Comparison of ENCODE assay signal across 19 cellular contexts in the genomic region with DNA sequence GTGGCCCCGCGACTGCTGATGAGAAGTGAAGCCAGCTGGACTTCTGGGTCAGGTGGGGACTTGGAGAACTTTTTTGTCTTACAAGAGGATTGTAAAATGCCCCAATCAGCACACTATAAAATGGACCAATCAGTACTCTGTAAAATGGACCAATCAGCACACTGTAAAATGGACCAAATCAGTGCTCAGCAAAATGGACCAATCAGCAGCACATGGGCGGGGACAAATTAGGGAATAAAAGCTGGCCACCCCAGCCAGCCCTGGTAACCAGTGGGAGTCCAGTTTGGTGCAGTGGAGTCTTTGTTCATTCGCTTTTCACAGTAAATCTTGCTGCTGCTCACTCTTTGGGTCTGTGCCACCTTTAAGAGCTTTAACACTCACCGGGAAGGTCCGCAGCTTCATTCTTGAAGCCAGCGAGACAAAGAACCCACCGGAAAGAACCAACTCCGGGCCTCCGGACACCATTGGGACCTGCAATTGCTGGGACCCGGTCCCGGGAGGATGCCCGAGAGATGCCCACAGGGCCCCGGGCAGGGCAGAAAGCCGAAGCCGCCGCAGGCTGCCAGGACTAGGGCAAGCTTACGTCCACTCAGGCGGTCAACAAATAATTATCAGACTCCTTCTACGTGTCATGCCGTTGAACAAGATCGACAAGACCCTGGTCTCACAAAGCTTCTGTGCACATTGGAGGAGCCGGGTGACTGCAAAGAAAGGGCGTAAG. TPM values are rescaled to one million over a fixed set of nuclear protein-coding genes. Genes with fewer than 3 reads are reported as not detected.
DNase-seq lines count a peak whose midpoint lies in the region; ATAC-seq, FAIRE-seq and TF ChIP-seq lines count a peak whose summit lies in the region.
"Had no signal": no experiment of that assay in that cellular context is flagged by ENCODE, and none has a peak within 500 bp of the region (broad histone marks: within the 10 kb centered on the region; RNA-seq: fewer than 3 reads in every experiment).

No MANE protein-coding gene starts in this region.

- H3K27me3 ChIP-seq in endothelial cell of umbilical vein (ENCODE audit: control insufficient read depth in 2 of 2, insufficient read depth in 2 of 2, low read length in 2 of 2) (no peaks in the 10 kb centered on the region), neuronal stem cell (ENCODE audit: control insufficient read depth in 3 of 3, insufficient read depth in 3 of 3, low read depth in 1 of 3, low read length in 3 of 3) (no peaks in the 10 kb centered on the region), H9 (ENCODE audit: insufficient read depth, low read length) (no peaks in the 10 kb centered on the region)
- H3K27me3 ChIP-seq: BLaER1 treated with 17β-estradiol and CSF1 and Interleukin-3, amounts not matched to agents 10 nM and 100 nM had no signal

- H2BK5ac ChIP-seq in neuronal stem cell (ENCODE audit: low read length) (no peak overlapping the region), H9 (ENCODE audit: insufficient read length, low read length) (no peak overlapping the region)

- no peak for TF ChIP-seq EP300 in A549 (IDR thresholded peaks at IDR 0.05)

- H3K56ac ChIP-seq in H9 (ENCODE audit: insufficient read length, low read depth, low read length) = no peak overlapping the region

- H4K91ac ChIP-seq in neuronal stem cell (ENCODE audit: low read depth, low read length, poor library complexity) (no peak overlapping the region), H9 (ENCODE audit: insufficient read length, low read depth, low read length) (no peak overlapping the region)

- H3K36me3 ChIP-seq in endothelial cell of umbilical vein (ENCODE audit: control insufficient read depth in 2 of 2, extremely low read depth in 1 of 2, insufficient read depth in 2 of 2, low read length in 2 of 2) = no peaks in the 10 kb centered on the region
- H3K36me3 ChIP-seq in neuronal stem cell (replicated peaks in 1 of 2; ENCODE audit: control insufficient read depth in 2 of 2, insufficient read depth in 2 of 2, low read length in 2 of 2) = no peaks in the 10 kb centered on the region
- H3K36me3 ChIP-seq: BLaER1 treated with 17β-estradiol and CSF1 and Interleukin-3, amounts not matched to agents 10 nM and 100 nM had no signal

- H3K4me1 ChIP-seq in A549 = peaks cover 56% of the 10 kb centered on the region
- peaks cover 10% of the 10 kb centered on the region for H3K4me1 ChIP-seq in endothelial cell of umbilical vein (ENCODE audit: control insufficient read depth, extremely low read depth, insufficient read depth, low read length)
- peaks cover 8 to 12% of the 10 kb centered on the region in 2 donors for H3K4me1 ChIP-seq in neuronal stem cell (ENCODE audit: control insufficient read depth in 2 of 2, insufficient read depth in 1 of 2, low read depth in 1 of 2, low read length in 2 of 2)
- H3K4me1 ChIP-seq in H9 (ENCODE audit: insufficient read depth, low read length) = peaks cover 4% of the 10 kb centered on the region; the same call in 1 of the 2 replicates

- H3K9me3 Mint-ChIP-seq in H9 = peaks cover 2 to 11% of the 10 kb centered on the region in 2 experiments; a peak in 4 of 5 replicates
- H3K9me3 Mint-ChIP-seq in stimulated activated effector memory CD8-positive, alpha-beta T cell treated with anti-CD3 and anti-CD28 coated beads, Interleukin-12 subunit alpha, Interleukin-12 subunit beta, amount 100 ng/mL, for 72 hours = no peaks in the 10 kb centered on the region
- H3K9me3 Mint-ChIP-seq: CD4-positive, alpha-beta T cell; IgD-negative memory B cell had no signal

- H3K9ac ChIP-seq in endothelial cell of umbilical vein (replicated peaks; ENCODE audit: extremely low read depth, insufficient read depth, low read length) = no peak overlapping the region
- H3K9ac ChIP-seq in neuronal stem cell (ENCODE audit: low read depth, low read length, poor library complexity) = no peak overlapping the region
- no peak overlapping the region for H3K9ac ChIP-seq in H9 (ENCODE audit: extremely low read depth, insufficient read length, low read length)
- H3K9ac ChIP-seq: BLaER1 treated with 17β-estradiol and CSF1 and Interleukin-3, amounts not matched to agents 10 nM and 100 nM had no signal

- H2BK15ac ChIP-seq in neuronal stem cell (ENCODE audit: low read length) (no peak overlapping the region), H9 (ENCODE audit: low read depth, low read length) (no peak overlapping the region)

- intact Hi-C loops in endothelial cell of umbilical vein (cut with micrococcal nuclease) = loop anchor here (1.0 to 5.0 kb wide), 11 partner anchors 22 to 977 kb away; no protein-coding TSS in a partner anchor

- peaks cover 4 to 11% (median 6%) of the 10 kb centered on the region in 3 experiments; a peak in 4 of 7 replicates for H3K36me3 Mint-ChIP-seq in H9 (ENCODE audit: insufficient read depth in 1 of 3, low read depth in 3 of 3)
- H3K36me3 Mint-ChIP-seq in stimulated activated effector memory CD8-positive, alpha-beta T cell treated with anti-CD3 and anti-CD28 coated beads, Interleukin-12 subunit alpha, Interleukin-12 subunit beta, amount 100 ng/mL, for 72 hours = no peaks in the 10 kb centered on the region
- H3K36me3 Mint-ChIP-seq: IgD-negative memory B cell had no signal

- H3K14ac ChIP-seq in neuronal stem cell (ENCODE audit: low read length) (no peak overlapping the region), H9 (ENCODE audit: insufficient read depth, low read length) (no peak overlapping the region)

- POLR2A ChIA-PET in A549 (lab: Yijun Ruan, JAX) (no interaction called here), endothelial cell of umbilical vein (lab: Charles Lee) (interaction anchor here (0.7 kb wide), 1 partner anchor 49 kb away, joined by 3 read pairs; no protein-coding TSS in a partner anchor)

- H2BK120ac ChIP-seq in neuronal stem cell (ENCODE audit: low read depth, low read length) (no peak overlapping the region), H9 (ENCODE audit: low read depth, low read length, poor library complexity, severe bottlenecking) (no peak overlapping the region)

- WGBS in A549 (ENCODE audit: missing lambda C conversion rate) = 94% methylated on average over 24 of the region's 24 CpGs
- no CpG with 5 or more reads among the region's 24 CpGs for WGBS in neuronal stem cell (ENCODE audit: extremely low coverage in 2 of 2, insufficient read length in 2 of 2, insufficient replicate concordance in 1 of 2), 2 donors
- WGBS in H9 (ENCODE audit: extremely low coverage, insufficient read length, low lambda C conversion rate) = no CpG with 5 or more reads among the region's 24 CpGs

- H3K4me2 ChIP-seq in A549 = no peak overlapping the region
- no peak overlapping the region for H3K4me2 ChIP-seq in endothelial cell of umbilical vein (ENCODE audit: insufficient read depth, low read length)
- no peak overlapping the region for H3K4me2 ChIP-seq in neuronal stem cell (ENCODE audit: insufficient read depth, low read length, poor library complexity, severe bottlenecking)
- no peak overlapping the region for H3K4me2 ChIP-seq in H9 (ENCODE audit: insufficient read depth, insufficient read length, low read length)
- H3K4me2 ChIP-seq: BLaER1 treated with 17β-estradiol and CSF1 and Interleukin-3, amounts not matched to agents 10 nM and 100 nM had no signal

- H3K9me3 ChIP-seq in A549 = peaks cover 14% of the 10 kb centered on the region; the same call in 1 of the 3 replicates
- H3K9me3 ChIP-seq in endothelial cell of umbilical vein (replicated peaks; ENCODE audit: control insufficient read depth, insufficient read depth, low read length) = no peaks in the 10 kb centered on the region
- H3K9me3 ChIP-seq in neuronal stem cell (replicated peaks in 1 of 2; ENCODE audit: control insufficient read depth in 2 of 2, insufficient read depth in 1 of 2, low read depth in 1 of 2, low read length in 2 of 2) = no peaks in the 10 kb centered on the region
- no peaks in the 10 kb centered on the region for H3K9me3 ChIP-seq in H9 (ENCODE audit: control insufficient read depth, low read depth, low read length)
- H3K9me3 ChIP-seq: BLaER1 treated with 17β-estradiol and CSF1 and Interleukin-3, amounts not matched to agents 10 nM and 100 nM had no signal

- no peak overlapping the region for H4K5ac ChIP-seq in H9 (ENCODE audit: insufficient read length, low read depth, low read length)

- H3K23ac ChIP-seq in neuronal stem cell (ENCODE audit: low read depth, low read length, poor library complexity) (no peak overlapping the region), H9 (ENCODE audit: insufficient read length, low read depth, low read length) (no peak overlapping the region)

- no peak for ATAC-seq in A549
- ATAC-seq in stimulated activated effector memory CD8-positive, alpha-beta T cell treated with anti-CD3 and anti-CD28 coated beads, Interleukin-12 subunit alpha, Interleukin-12 subunit beta, amount 100 ng/mL, for 72 hours = no peak

- no peak overlapping the region for H3K4ac ChIP-seq in neuronal stem cell (ENCODE audit: low read length)
- no peak overlapping the region for H3K4ac ChIP-seq in H9 (ENCODE audit: low read depth, low read length)

- no peaks in the 10 kb centered on the region; the same call in none of the 2 replicates for H3K27me3 Mint-ChIP-seq in H9 (ENCODE audit: low read depth)

- TF ChIP-seq RAD21 in A549 (conservative IDR thresholded peaks at IDR 0.05 in 1 of 2, IDR thresholded peaks at IDR 0.05 in 1 of 2) = no peak

- CTCF ChIA-PET in A549 (lab: Yijun Ruan, JAX) (interaction anchor here (0.6 to 13.3 kb wide), 90 partner anchors 8 to 1532 kb away, joined by 3 to 522 read pairs (median 5); partner anchors contain the start of genes NR2E3 and THSD4), endothelial cell of umbilical vein (lab: Charles Lee) (interaction anchor here (1.0 to 12.4 kb wide), 19 partner anchors 11 to 896 kb away, joined by 3 to 235 read pairs (median 6); no protein-coding TSS in a partner anchor)

- dilution Hi-C loops in endothelial cell of umbilical vein (cut with MboI; ENCODE audit: extremely low pct_ligation_motif_present, low sequenced_read_pairs) = no loop called here

- FAIRE-seq in A549 (lab: Jason Lieb, UNC) (no peak), endothelial cell of umbilical vein (lab: Jason Lieb, UNC) (peak; percentile 55), RCC 7860 (lab: Jason Lieb, UNC) (no peak)
- FAIRE-seq: GM12878 had no signal

- no peak for DNase-seq in A549 (ENCODE audit: low read depth in 1 of 2, low spot score in 1 of 2)
- DNase-seq in NAMALWA (ENCODE audit: low spot score) = peak; percentile 25
- DNase-seq in endothelial cell of umbilical vein (ENCODE audit: low read depth, low spot score) = no peak
- no peak for DNase-seq in neuronal stem cell (ENCODE audit: low spot score)
- no peak for DNase-seq in H9
- DNase-seq in stimulated activated effector memory CD8-positive, alpha-beta T cell treated with anti-CD3 and anti-CD28 coated beads, Interleukin-12 subunit alpha, Interleukin-12 subunit beta, amount 100 ng/mL, for 72 hours (ENCODE audit: low spot score in 2 of 2) = no peak
- no peak for DNase-seq in medulla oblongata (ENCODE audit: extremely low spot score)
- no peak for DNase-seq in RCC 7860 (ENCODE audit: low spot score)
- DNase-seq: ACHN; Calu3; CD4-positive, alpha-beta T cell; DMS 273 treated with DMSO at 0.1 percent for 48 hours; GOT3; HCEC 1CT had no signal

- H2AFZ ChIP-seq in endothelial cell of umbilical vein (ENCODE audit: low read depth, low read length) = no peak overlapping the region
- no peak overlapping the region for H2AFZ ChIP-seq in neuronal stem cell (ENCODE audit: low read length)
- no peak overlapping the region for H2AFZ ChIP-seq in H9 (ENCODE audit: low read length)

- no peak overlapping the region for H3K4me3 ChIP-seq in A549
- H3K4me3 ChIP-seq in endothelial cell of umbilical vein (replicated peaks in 1 of 3; ENCODE audit: insufficient read depth in 1 of 3, low read depth in 1 of 3, low read length in 3 of 3) = no peak overlapping the region
- no peak overlapping the region for H3K4me3 ChIP-seq in neuronal stem cell (ENCODE audit: low read length in 2 of 2)
- H3K4me3 ChIP-seq: BLaER1 treated with 17β-estradiol and CSF1 and Interleukin-3, amounts not matched to agents 10 nM and 100 nM; GM12878 had no signal

- H3K4me1 Mint-ChIP-seq in H9 = peaks cover 26 to 40% of the 10 kb centered on the region in 2 experiments
- peaks cover 6% of the 10 kb centered on the region for H3K4me1 Mint-ChIP-seq in stimulated activated effector memory CD8-positive, alpha-beta T cell treated with anti-CD3 and anti-CD28 coated beads, Interleukin-12 subunit alpha, Interleukin-12 subunit beta, amount 100 ng/mL, for 72 hours
- H3K4me1 Mint-ChIP-seq: IgD-negative memory B cell had no signal

- TF ChIP-seq CTCF in A549 (IDR thresholded peaks at IDR 0.05) = no peak
- no peak for TF ChIP-seq CTCF in endothelial cell of umbilical vein (IDR thresholded peaks at IDR 0.05; ENCODE audit: extremely low read depth in 1 of 2, insufficient read depth in 1 of 2, low read depth in 1 of 2, low read length in 2 of 2)
- no peak for TF ChIP-seq CTCF in H9 (conservative IDR thresholded peaks at IDR 0.05)

- no peak overlapping the region for H2BK12ac ChIP-seq in neuronal stem cell (ENCODE audit: low read length)
- no peak overlapping the region for H2BK12ac ChIP-seq in H9 (ENCODE audit: insufficient read length, low read depth, low read length)

- no peak overlapping the region for H2BK20ac ChIP-seq in H9 (ENCODE audit: low read depth, low read length, poor library complexity, severe bottlenecking)

- H2AK5ac ChIP-seq in neuronal stem cell (ENCODE audit: low read depth, low read length) = peak overlapping the region; percentile 20
- no peak overlapping the region for H2AK5ac ChIP-seq in H9 (ENCODE audit: insufficient read length, low read length)

- H3K23me2 ChIP-seq in H9 (ENCODE audit: insufficient read length, low read depth, low read length, poor library complexity, severe bottlenecking) = no peaks in the 10 kb centered on the region

- no peak overlapping the region for H3K27ac Mint-ChIP-seq in H9
- no peak overlapping the region for H3K27ac Mint-ChIP-seq in stimulated activated effector memory CD8-positive, alpha-beta T cell treated with anti-CD3 and anti-CD28 coated beads, Interleukin-12 subunit alpha, Interleukin-12 subunit beta, amount 100 ng/mL, for 72 hours
- H3K27ac Mint-ChIP-seq: CD4-positive, alpha-beta T cell had no signal

- H4K8ac ChIP-seq in neuronal stem cell (ENCODE audit: low read depth, low read length) (no peak overlapping the region), H9 (replicated peaks; ENCODE audit: insufficient read length, low read depth, low read length) (no peak overlapping the region)

- H3K79me2 ChIP-seq in endothelial cell of umbilical vein (ENCODE audit: control insufficient read depth, insufficient read depth, low read length) = no peaks in the 10 kb centered on the region
- no peaks in the 10 kb centered on the region for H3K79me2 ChIP-seq in H9 (ENCODE audit: insufficient read depth, low read length)

- no TSS peak for BruUV-seq in endothelial cell of umbilical vein (replicated peaks; lab: Mats Ljungman, UMichigan)

- H3K9me1 ChIP-seq in endothelial cell of umbilical vein (replicated peaks; ENCODE audit: control insufficient read depth, extremely low read depth, insufficient read depth, low read length) = no peaks in the 10 kb centered on the region

- H3T11ph ChIP-seq in H9 (ENCODE audit: low read length) = no peak overlapping the region

- no peak overlapping the region for H3K4me3 Mint-ChIP-seq in H9
- no peak overlapping the region for H3K4me3 Mint-ChIP-seq in stimulated activated effector memory CD8-positive, alpha-beta T cell treated with anti-CD3 and anti-CD28 coated beads, Interleukin-12 subunit alpha, Interleukin-12 subunit beta, amount 100 ng/mL, for 72 hours
- H3K4me3 Mint-ChIP-seq: CD4-positive, alpha-beta T cell; IgD-negative memory B cell had no signal

- peak overlapping the region; percentile 84 for H3K27ac ChIP-seq in A549
- H3K27ac ChIP-seq in endothelial cell of umbilical vein (ENCODE audit: insufficient read depth, low read depth, low read length) = no peak overlapping the region
- H3K27ac ChIP-seq in neuronal stem cell (replicated peaks; ENCODE audit: low read length) = no peak overlapping the region
- H3K27ac ChIP-seq in H9 (ENCODE audit: insufficient read length, low read depth, low read length) = no peak overlapping the region
- H3K27ac ChIP-seq: 22Rv1; BLaER1 treated with 17β-estradiol and CSF1 and Interleukin-3, amounts not matched to agents 10 nM and 100 nM had no signal

- H4K20me1 ChIP-seq in endothelial cell of umbilical vein (replicated peaks; ENCODE audit: control insufficient read depth, extremely low read depth, insufficient read depth, low read length) = no peaks in the 10 kb centered on the region
- no peaks in the 10 kb centered on the region for H4K20me1 ChIP-seq in H9 (ENCODE audit: control insufficient read depth, insufficient read depth, insufficient read length)
- H4K20me1 ChIP-seq: BLaER1 treated with 17β-estradiol and CSF1 and Interleukin-3, amounts not matched to agents 10 nM and 100 nM had no signal

- TF ChIP-seq POLR2A in A549 (IDR thresholded peaks at IDR 0.05; ENCODE audit: low read length) (no peak), endothelial cell of umbilical vein (IDR thresholded peaks at IDR 0.05; ENCODE audit: low read depth, low read length) (no peak)

- H3K79me1 ChIP-seq in neuronal stem cell (ENCODE audit: low read depth, low read length) (no peaks in the 10 kb centered on the region), H9 (ENCODE audit: insufficient read depth, low read depth, low read length, poor library complexity, severe bottlenecking) (no peaks in the 10 kb centered on the region)

- H3K18ac ChIP-seq in neuronal stem cell (ENCODE audit: low read length) (peak overlapping the region; percentile 22), H9 (ENCODE audit: insufficient read length, low read depth, low read length) (no peak overlapping the region)

RNA-seq across cellular contexts. Expression of gene NR2E3, which starts 8.3 kb away (rescaled TPM):
- polyA plus RNA-seq in A549 (2011; rRNA removed) (0.71 and 0.79 TPM in 2 replicates), A549 (2017; fragmentation: RNase III; extraction: RNeasy Plus Mini Kit Qiagen cat#74134 plus additional on column Dnase treatment) (0.13 to 0.28 TPM (median 0.17 TPM) in 3 replicates), endothelial cell of umbilical vein (0.03 and 0.04 TPM in 2 replicates)
- polyA plus RNA-seq in A549 (2012; cell fraction: cytosol; rRNA removed) = 0.23 and 0.34 TPM in 2 replicates
- polyA plus RNA-seq in A549 (2012; cell fraction: nucleus; rRNA removed) = 2.4 and 3.3 TPM in 2 replicates
- polyA minus RNA-seq in A549 (2011; rRNA and poly(A)+ RNA removed) = 1.6 and 3.1 TPM in 2 replicates
- total RNA-seq in endothelial cell of umbilical vein (0.25 and 0.38 TPM in 2 replicates), H9 (2021) (0.31 and 0.35 TPM in 2 replicates)
- 0.03 TPM in 1 of 2 replicates, not detected in the other for polyA plus RNA-seq in endothelial cell of umbilical vein (2011; cell fraction: cytosol; rRNA removed)
- polyA plus RNA-seq in endothelial cell of umbilical vein (2011; cell fraction: nucleus; rRNA removed) = 0.37 and 0.42 TPM in 2 replicates
- polyA plus RNA-seq in endothelial cell of umbilical vein (2012) = 0.10 and 0.50 TPM in 2 replicates
- polyA minus RNA-seq in endothelial cell of umbilical vein = 0.15 TPM in 1 of 2 replicates, not detected in the other
- not detected for polyA minus RNA-seq in endothelial cell of umbilical vein (2011; cell fraction: cytosol; rRNA and poly(A)+ RNA removed)
- 1.1 and 2.3 TPM in 2 replicates for polyA minus RNA-seq in endothelial cell of umbilical vein (2011; cell fraction: nucleus; rRNA and poly(A)+ RNA removed)
- 0.03 TPM for polyA plus RNA-seq in neuronal stem cell (2013, experiment 1 of 2)
- 0.11 TPM for polyA plus RNA-seq in neuronal stem cell (2013, experiment 2 of 2)
- total RNA-seq: CD4-positive, alpha-beta T cell; Daoy; GM12878 had no signal

Comparison
In these comparisons a context has a peak if more than half of its experiments do, and no peak if none do; other contexts are left out.
1. H3K27ac ChIP-seq: peak in A549 (2 of 2); none in endothelial cell of umbilical vein (single experiment), neuronal stem cell (single experiment) and H9 (single experiment).